1 cellular context compared by ENCODE assay signal in the genomic region with DNA sequence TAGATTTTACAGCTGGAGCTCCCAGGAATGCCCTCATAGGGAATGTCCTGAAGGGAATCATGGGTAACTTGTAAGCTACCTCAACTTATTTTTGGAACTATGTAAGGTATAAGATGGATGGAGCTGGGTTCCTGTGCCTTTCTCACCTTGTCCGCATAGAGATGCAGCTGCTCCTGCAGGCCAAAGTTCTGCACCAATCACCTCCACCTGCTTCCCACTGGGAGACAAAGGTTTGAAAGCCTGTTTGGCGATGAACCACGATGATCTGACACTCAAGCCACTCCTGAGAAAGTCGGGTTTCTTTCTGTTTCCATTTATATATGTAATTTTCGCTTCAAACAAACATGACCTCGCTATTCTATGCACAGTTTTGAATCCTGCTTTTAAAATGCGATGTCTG.
TF ChIP-seq lines count a peak whose summit lies in the region.

No MANE protein-coding gene starts in this region.

TF ChIP-seq in IMR-90, 13 proteins besides CTCF, POLR2A, EP300 and RAD21 (continued from another document):
- TF ChIP-seq, protein P1, sequence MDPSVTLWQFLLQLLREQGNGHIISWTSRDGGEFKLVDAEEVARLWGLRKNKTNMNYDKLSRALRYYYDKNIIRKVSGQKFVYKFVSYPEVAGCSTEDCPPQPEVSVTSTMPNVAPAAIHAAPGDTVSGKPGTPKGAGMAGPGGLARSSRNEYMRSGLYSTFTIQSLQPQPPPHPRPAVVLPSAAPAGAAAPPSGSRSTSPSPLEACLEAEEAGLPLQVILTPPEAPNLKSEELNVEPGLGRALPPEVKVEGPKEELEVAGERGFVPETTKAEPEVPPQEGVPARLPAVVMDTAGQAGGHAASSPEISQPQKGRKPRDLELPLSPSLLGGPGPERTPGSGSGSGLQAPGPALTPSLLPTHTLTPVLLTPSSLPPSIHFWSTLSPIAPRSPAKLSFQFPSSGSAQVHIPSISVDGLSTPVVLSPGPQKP (IDR thresholded peaks at IDR 0.05; ENCODE audit: borderline replicate concordance, low read depth, low read length), result no peak
- no peak for TF ChIP-seq MAZ (IDR thresholded peaks at IDR 0.05; ENCODE audit: borderline replicate concordance, low read depth, low read length)
- no peak for TF ChIP-seq MXI1 (IDR thresholded peaks at IDR 0.05; ENCODE audit: borderline replicate concordance, low read depth, low read length)
- no peak for TF ChIP-seq SMC3 (IDR thresholded peaks at IDR 0.05; ENCODE audit: low read depth, low read length)
TF ChIP-seq in IMR-90: peak in this region for 0.
